In the genomic region with DNA sequence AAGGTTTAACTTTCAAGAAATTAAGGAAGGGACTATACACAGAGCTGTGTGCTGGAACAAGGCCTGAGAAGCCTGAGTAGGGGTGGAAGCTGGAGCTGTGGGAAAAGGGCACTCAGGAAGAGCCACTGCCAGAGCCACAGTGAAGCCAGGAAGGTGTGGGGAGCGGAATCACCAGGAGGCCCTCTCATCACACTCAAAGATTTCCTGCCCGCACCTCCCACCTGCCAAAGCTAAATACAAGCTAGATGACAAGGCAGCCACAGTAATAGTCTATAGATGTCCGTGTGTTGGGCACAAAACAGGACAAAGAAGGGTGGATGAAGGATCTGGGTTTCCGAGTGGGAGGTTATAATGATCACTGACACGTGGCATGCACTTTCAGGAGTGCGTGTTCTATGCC, we compare ENCODE assay signal across 16 cellular contexts.
DNase-seq lines count a peak whose midpoint lies in the region; ATAC-seq and TF ChIP-seq lines count a peak whose summit lies in the region.
"Had no signal": no experiment of that assay in that cellular context is flagged by ENCODE, and none has a peak within 500 bp of the region (broad histone marks: within the 10 kb centered on the region; RNA-seq: fewer than 3 reads in every experiment).

No MANE protein-coding gene starts in this region.

- H3K36me3 ChIP-seq in SK-N-SH (replicated peaks in 1 of 2; ENCODE audit: control insufficient read depth in 1 of 2, insufficient read depth in 2 of 2, low read length in 1 of 2), result peaks cover 0 to 7% of the 10 kb centered on the region in 2 experiments
- no peaks in the 10 kb centered on the region for H3K36me3 ChIP-seq in gastroesophageal sphincter
- no peaks in the 10 kb centered on the region for H3K36me3 ChIP-seq in suprapubic skin
- H3K36me3 ChIP-seq: spleen had no signal

- peaks cover 7% of the 10 kb centered on the region for H3K9me3 Mint-ChIP-seq in activated CD8-positive, alpha-beta memory T cell treated with anti-CD3 and anti-CD28 coated beads, Interleukin-2, amount 10 ng/mL, durations not matched to agents 7 days and 5 days (ENCODE audit: low read depth)

- peak overlapping the region; percentile 25; the same call in 1 of the 2 replicates for H2AFZ ChIP-seq in SK-N-SH (ENCODE audit: low read depth)

- no peaks in the 10 kb centered on the region for H3K9me3 ChIP-seq in SK-N-SH
- peaks cover 0 to 10% (median 0%) of the 10 kb centered on the region in 3 donors for H3K9me3 ChIP-seq in gastroesophageal sphincter
- H3K9me3 ChIP-seq in suprapubic skin, result no peaks in the 10 kb centered on the region

- TF ChIP-seq POLR2A in gastroesophageal sphincter (IDR thresholded peaks at IDR 0.05), result no peak
- TF ChIP-seq POLR2A in suprapubic skin (IDR thresholded peaks at IDR 0.05), result no peak

- no peak overlapping the region for H3K9ac ChIP-seq in SK-N-SH

- H4K20me1 ChIP-seq in SK-N-SH (ENCODE audit: insufficient read depth), result no peaks in the 10 kb centered on the region

- H3K36me3 Mint-ChIP-seq in activated CD8-positive, alpha-beta memory T cell treated with anti-CD3 and anti-CD28 coated beads, Interleukin-2, amount 10 ng/mL, durations not matched to agents 7 days and 5 days, result no peaks in the 10 kb centered on the region
- H3K36me3 Mint-ChIP-seq: T-cell had no signal

- H3K27ac Mint-ChIP-seq in activated CD8-positive, alpha-beta memory T cell treated with anti-CD3 and anti-CD28 coated beads, Interleukin-2, amount 10 ng/mL, durations not matched to agents 7 days and 5 days, result no peak overlapping the region
- H3K27ac Mint-ChIP-seq: activated naive CD4-positive, alpha-beta T cell treated with anti-CD3 and anti-CD28 coated beads, Interleukin-2, amount 50 U/mL, for 72 hours; T-cell had no signal

- no peak for TF ChIP-seq RAD21 in SK-N-SH (IDR thresholded peaks at IDR 0.05; ENCODE audit: low read length)

- TF ChIP-seq EP300 in SK-N-SH (IDR thresholded peaks at IDR 0.05; ENCODE audit: borderline replicate concordance in 1 of 2, low read depth in 1 of 2, low read length in 1 of 2) (no peak), gastroesophageal sphincter (IDR thresholded peaks at IDR 0.05) (no peak), suprapubic skin (IDR thresholded peaks at IDR 0.05) (no peak)

- no peaks in the 10 kb centered on the region for H3K9me2 ChIP-seq in SK-N-SH

- no peaks in the 10 kb centered on the region for H3K79me2 ChIP-seq in SK-N-SH (ENCODE audit: insufficient read depth)

- H3K4me3 ChIP-seq in SK-N-SH (ENCODE audit: low read depth in 2 of 2, low read length in 1 of 2) (no peak overlapping the region), gastroesophageal sphincter (no peak overlapping the region), suprapubic skin (no peak overlapping the region)
- H3K4me3 ChIP-seq: spleen had no signal

- DNase-seq in SK-N-SH, result no peak
- DNase-seq in suprapubic skin (ENCODE audit: low spot score in 2 of 2), result no peak
- DNase-seq in DMS53 treated with DMSO at 0.1 percent for 48 hours (lab: John Stamatoyannopoulos, UW; ENCODE audit: unreplicated experiment), result no peak
- DNase-seq in activated T-cell treated with anti-CD3 and anti-CD28 coated beads, Interleukin-2, amount 50 U/mL, for 48 hours, result no peak
- DNase-seq in activated CD8-positive, alpha-beta memory T cell treated with anti-CD3 and anti-CD28 coated beads, Interleukin-2, amount 10 ng/mL, durations not matched to agents 7 days and 5 days, result no peak
- no peak for DNase-seq in NCI-H526 treated with DMSO at 0.1 percent for 48 hours (lab: John Stamatoyannopoulos, UW)
- DNase-seq: activated CD4-positive, alpha-beta T cell treated with anti-CD3 and anti-CD28 coated beads for 1 hour; activated CD8-positive, alpha-beta memory T cell treated with anti-CD3 and anti-CD28 coated beads, Interleukin-2, amount 50 U/mL, for 48 hours; central memory CD4-positive, alpha-beta T cell; glutamatergic neuron; occipital lobe; spleen; T-cell had no signal

- H3K27me3 ChIP-seq in SK-N-SH (ENCODE audit: insufficient read depth) (no peaks in the 10 kb centered on the region), gastroesophageal sphincter (no peaks in the 10 kb centered on the region), suprapubic skin (no peaks in the 10 kb centered on the region)
- H3K27me3 ChIP-seq: spleen had no signal

- H3K4me1 Mint-ChIP-seq in activated CD8-positive, alpha-beta memory T cell treated with anti-CD3 and anti-CD28 coated beads, Interleukin-2, amount 10 ng/mL, durations not matched to agents 7 days and 5 days, result peaks cover 2% of the 10 kb centered on the region
- H3K4me1 Mint-ChIP-seq: T-cell had no signal

- WGBS in SK-N-SH (ENCODE audit: low lambda C conversion rate), result 69% methylated on average over 6 of the region's 6 CpGs
- 50 to 76% methylated on average over 4 to 6 of the region's 6 CpGs for WGBS in gastroesophageal sphincter (ENCODE audit: low coverage in 1 of 2), 2 donors
- 81% methylated on average over 6 of the region's 6 CpGs for WGBS in suprapubic skin

- CTCF ChIA-PET in SK-N-SH (lab: Yijun Ruan, JAX), result no interaction called here
- CTCF ChIA-PET in activated CD8-positive, alpha-beta memory T cell treated with anti-CD3 and anti-CD28 coated beads, Interleukin-2, amount 10 ng/mL, durations not matched to agents 7 days and 5 days (lab: Charles Lee), result no interaction called here

- peak overlapping the region; percentile 69 to 100 for H3K27ac ChIP-seq in SK-N-SH (ENCODE audit: low read depth in 2 of 2, low read length in 1 of 2)
- peak overlapping the region in 3 of 4 donors; percentile 42 to 68 (median 66) for H3K27ac ChIP-seq in gastroesophageal sphincter
- peak overlapping the region; percentile 15 for H3K27ac ChIP-seq in suprapubic skin

- 0 out of 2 replicates have a peak overlapping the region, but pooled peaks have one; percentile 5 for H3K4me2 ChIP-seq in SK-N-SH

- H3K4me1 ChIP-seq in SK-N-SH (ENCODE audit: control insufficient read depth in 1 of 2, insufficient read depth in 2 of 2, low read depth in 1 of 2, low read length in 1 of 2) (peaks cover 5 to 32% of the 10 kb centered on the region in 2 experiments; a peak in 3 of 4 replicates), gastroesophageal sphincter (no peaks in the 10 kb centered on the region), suprapubic skin (peaks cover 3% of the 10 kb centered on the region)

- POLR2A ChIA-PET in SK-N-SH (lab: Yijun Ruan, JAX), result no interaction called here

- TF ChIP-seq CTCF in SK-N-SH (IDR thresholded peaks at IDR 0.05), result no peak
- no peak for TF ChIP-seq CTCF in gastroesophageal sphincter (IDR thresholded peaks at IDR 0.05)
- no peak for TF ChIP-seq CTCF in suprapubic skin (IDR thresholded peaks at IDR 0.05)

- ATAC-seq in HG03095 (IDR thresholded peaks at IDR 0.05; ENCODE audit: unreplicated experiment) (peak; percentile 13), gastroesophageal sphincter (no peak)
- no peak for ATAC-seq in activated CD8-positive, alpha-beta memory T cell treated with anti-CD3 and anti-CD28 coated beads, Interleukin-2, amount 10 ng/mL, durations not matched to agents 7 days and 5 days
- ATAC-seq: T-cell had no signal

- no peak overlapping the region for H3K4me3 Mint-ChIP-seq in activated CD8-positive, alpha-beta memory T cell treated with anti-CD3 and anti-CD28 coated beads, Interleukin-2, amount 10 ng/mL, durations not matched to agents 7 days and 5 days
- H3K4me3 Mint-ChIP-seq: T-cell had no signal

- H3K27me3 Mint-ChIP-seq in activated CD8-positive, alpha-beta memory T cell treated with anti-CD3 and anti-CD28 coated beads, Interleukin-2, amount 10 ng/mL, durations not matched to agents 7 days and 5 days, result peaks cover 11% of the 10 kb centered on the region

- H3F3A ChIP-seq in SK-N-SH (replicated peaks; ENCODE audit: insufficient read depth), result peaks cover 45% of the 10 kb centered on the region

TF ChIP-seq in SK-N-SH, 30 proteins besides CTCF, POLR2A, EP300 and RAD21 (continues in another document):
- TF ChIP-seq, protein P1, sequence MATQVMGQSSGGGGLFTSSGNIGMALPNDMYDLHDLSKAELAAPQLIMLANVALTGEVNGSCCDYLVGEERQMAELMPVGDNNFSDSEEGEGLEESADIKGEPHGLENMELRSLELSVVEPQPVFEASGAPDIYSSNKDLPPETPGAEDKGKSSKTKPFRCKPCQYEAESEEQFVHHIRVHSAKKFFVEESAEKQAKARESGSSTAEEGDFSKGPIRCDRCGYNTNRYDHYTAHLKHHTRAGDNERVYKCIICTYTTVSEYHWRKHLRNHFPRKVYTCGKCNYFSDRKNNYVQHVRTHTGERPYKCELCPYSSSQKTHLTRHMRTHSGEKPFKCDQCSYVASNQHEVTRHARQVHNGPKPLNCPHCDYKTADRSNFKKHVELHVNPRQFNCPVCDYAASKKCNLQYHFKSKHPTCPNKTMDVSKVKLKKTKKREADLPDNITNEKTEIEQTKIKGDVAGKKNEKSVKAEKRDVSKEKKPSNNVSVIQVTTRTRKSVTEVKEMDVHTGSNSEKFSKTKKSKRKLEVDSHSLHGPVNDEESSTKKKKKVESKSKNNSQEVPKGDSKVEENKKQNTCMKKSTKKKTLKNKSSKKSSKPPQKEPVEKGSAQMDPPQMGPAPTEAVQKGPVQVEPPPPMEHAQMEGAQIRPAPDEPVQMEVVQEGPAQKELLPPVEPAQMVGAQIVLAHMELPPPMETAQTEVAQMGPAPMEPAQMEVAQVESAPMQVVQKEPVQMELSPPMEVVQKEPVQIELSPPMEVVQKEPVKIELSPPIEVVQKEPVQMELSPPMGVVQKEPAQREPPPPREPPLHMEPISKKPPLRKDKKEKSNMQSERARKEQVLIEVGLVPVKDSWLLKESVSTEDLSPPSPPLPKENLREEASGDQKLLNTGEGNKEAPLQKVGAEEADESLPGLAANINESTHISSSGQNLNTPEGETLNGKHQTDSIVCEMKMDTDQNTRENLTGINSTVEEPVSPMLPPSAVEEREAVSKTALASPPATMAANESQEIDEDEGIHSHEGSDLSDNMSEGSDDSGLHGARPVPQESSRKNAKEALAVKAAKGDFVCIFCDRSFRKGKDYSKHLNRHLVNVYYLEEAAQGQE (IDR thresholded peaks at IDR 0.05; ENCODE audit: low read depth, low read length), result no peak
- TF ChIP-seq RFX5 (IDR thresholded peaks at IDR 0.05; ENCODE audit: low read length), result no peak
- TF ChIP-seq JUND (IDR thresholded peaks at IDR 0.05), result no peak
- TF ChIP-seq, protein P2, sequence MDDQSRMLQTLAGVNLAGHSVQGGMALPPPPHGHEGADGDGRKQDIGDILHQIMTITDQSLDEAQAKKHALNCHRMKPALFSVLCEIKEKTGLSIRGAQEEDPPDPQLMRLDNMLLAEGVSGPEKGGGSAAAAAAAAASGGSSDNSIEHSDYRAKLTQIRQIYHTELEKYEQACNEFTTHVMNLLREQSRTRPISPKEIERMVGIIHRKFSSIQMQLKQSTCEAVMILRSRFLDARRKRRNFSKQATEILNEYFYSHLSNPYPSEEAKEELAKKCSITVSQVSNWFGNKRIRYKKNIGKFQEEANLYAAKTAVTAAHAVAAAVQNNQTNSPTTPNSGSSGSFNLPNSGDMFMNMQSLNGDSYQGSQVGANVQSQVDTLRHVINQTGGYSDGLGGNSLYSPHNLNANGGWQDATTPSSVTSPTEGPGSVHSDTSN (IDR thresholded peaks at IDR 0.05), result no peak
- no peak for TF ChIP-seq RXRA (IDR thresholded peaks at IDR 0.05; ENCODE audit: borderline replicate concordance, low read depth)
- no peak for TF ChIP-seq MEF2A (IDR thresholded peaks at IDR 0.05; ENCODE audit: borderline replicate concordance, low read depth)
- TF ChIP-seq SMC3 (IDR thresholded peaks at IDR 0.05; ENCODE audit: low read depth, low read length), result no peak

Comparison
In these comparisons a context has a peak if more than half of its experiments do, and no peak if none do; other contexts are left out.
1. H3K27ac ChIP-seq: peak in every context shown above with its lines; median percentile 84 in SK-N-SH; 66 in gastroesophageal sphincter; 15 in suprapubic skin.